34 cellular contexts compared by ENCODE assay signal in the genomic region with DNA sequence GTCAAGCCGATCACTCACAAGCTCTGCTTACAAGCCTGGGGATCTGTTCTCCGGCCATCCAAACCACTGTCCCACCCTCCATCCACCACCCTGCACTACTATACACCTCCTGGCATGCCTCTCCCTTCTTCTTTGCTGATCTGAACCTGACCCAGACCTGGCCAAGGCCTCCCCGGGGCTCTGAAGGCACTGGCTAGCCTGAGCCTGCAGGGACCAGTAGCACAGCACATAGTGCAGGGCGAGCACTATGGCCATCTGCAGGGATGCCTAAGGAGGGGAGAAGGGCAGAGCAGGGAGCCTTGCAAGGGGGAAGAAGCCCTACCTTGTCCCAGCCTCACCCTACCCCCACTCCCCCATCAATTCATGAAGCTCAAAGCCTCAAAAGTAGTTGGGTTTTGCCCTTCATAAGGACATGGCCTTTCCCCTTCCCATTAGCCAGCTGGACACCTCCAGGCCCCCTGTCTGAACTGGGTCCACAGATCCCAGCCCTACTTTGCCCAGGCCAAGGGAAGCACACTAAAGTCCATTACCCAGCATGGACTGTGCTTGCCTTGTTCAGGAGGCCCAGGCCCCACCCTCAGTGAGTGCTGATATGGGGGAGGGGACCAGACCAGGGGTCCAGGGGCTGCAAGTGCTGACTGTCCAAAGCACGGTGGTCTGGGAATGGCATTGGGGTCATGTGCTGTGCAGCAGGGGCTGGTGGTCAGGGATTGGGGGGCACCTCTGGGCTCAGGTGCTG. TPM values are rescaled to one million over a fixed set of nuclear protein-coding genes. Genes with fewer than 3 reads are reported as not detected.
"Had no signal": no experiment of that assay in that cellular context is flagged by ENCODE, and none has a peak within 500 bp of the region (broad histone marks: within the 10 kb centered on the region; RNA-seq: fewer than 3 reads in every experiment).

No MANE protein-coding gene starts in this region.

- H3K4me3 ChIP-seq: cardiac muscle cell, MG63, Peyer's patch, SJSA1 had no signal

- H3K9me3 ChIP-seq: MG63, Peyer's patch, SJSA1 had no signal

- H3K9ac ChIP-seq: KMS-11 had no signal

- H3K36me3 Mint-ChIP-seq: activated naive CD4-positive, alpha-beta T cell treated with anti-CD3 and anti-CD28 coated beads, Interleukin-2, amount 50 U/mL, for 72 hours; brain had no signal

- H3K27ac ChIP-seq: cardiac muscle cell, KMS-11, Peyer's patch, RWPE1, SJSA1 had no signal

- FAIRE-seq: astrocyte had no signal

- H3K27me3 ChIP-seq: Peyer's patch had no signal

- H3K36me3 ChIP-seq: cardiac muscle cell, MG63, Peyer's patch, SJSA1 had no signal

- DNase-seq: activated CD4-positive, alpha-beta T cell treated with anti-CD3 and anti-CD28 coated beads for 4 hours; activated CD4-positive, alpha-beta T cell treated with anti-CD3 and anti-CD28 coated beads, Interleukin-2, amount 50 U/mL, for 4 hours; activated CD8-positive, alpha-beta memory T cell treated with anti-CD3 and anti-CD28 coated beads, Interleukin-2, amount 50 U/mL, for 48 hours; activated CD8-positive, alpha-beta T cell treated with anti-CD3 and anti-CD28 coated beads, Interleukin-2, amount 10 ng/mL, durations not matched to agents 7 days and 5 days; activated naive CD4-positive, alpha-beta T cell treated with Interleukin-2 at 50 U/mL for 16 hours; activated naive CD8-positive, alpha-beta T cell treated with anti-CD3 and anti-CD28 coated beads, Interleukin-2, amount 50 U/mL, for 24 hours; activated T-cell treated with anti-CD3 and anti-CD28 coated beads, Interleukin-2, amount 50 U/mL, for 1 hour; amniotic stem cell; cerebellar nuclear complex; MG63; MV-4-11; NCI-H1092 treated with DMSO at 0.1 percent for 48 hours; NCI-H1417 treated with DMSO at 0.1 percent for 48 hours; NCI-H1694; NCI-H2029; NCI-H2107; NCI-H2171 treated with DMSO at 0.1 percent for 48 hours; NCI-H226; NCI-H510A; NCI-H526 treated with DMSO at 0.1 percent for 48 hours; NK-92 treated with Interleukin-12 subunit alpha and Interleukin-12 subunit beta, amount 100 ng/mL, for 24 hours; SHP77; SW 1271 had no signal

- H3K27ac Mint-ChIP-seq: activated CD8-positive, alpha-beta T cell treated with anti-CD3 and anti-CD28 coated beads, Interleukin-2, amount 10 ng/mL, durations not matched to agents 7 days and 5 days; activated naive CD4-positive, alpha-beta T cell treated with anti-CD3 and anti-CD28 coated beads, Interleukin-2, amount 50 U/mL, for 72 hours; activated naive CD8-positive, alpha-beta T cell treated with anti-CD3 and anti-CD28 coated beads, Interleukin-2, amount 50 U/mL, for 24 hours; brain had no signal

- H3K4me2 ChIP-seq: KMS-11 had no signal

- H3K4me1 Mint-ChIP-seq: brain had no signal

- H3K4me3 Mint-ChIP-seq: activated CD8-positive, alpha-beta T cell treated with anti-CD3 and anti-CD28 coated beads, Interleukin-2, amount 10 ng/mL, durations not matched to agents 7 days and 5 days; activated naive CD8-positive, alpha-beta T cell treated with anti-CD3 and anti-CD28 coated beads, Interleukin-2, amount 50 U/mL, for 24 hours; brain had no signal

- ATAC-seq: activated CD4-positive, CD25-positive, alpha-beta regulatory T cell treated with anti-CD3 and anti-CD28 coated beads, Interleukin-2, amount 50 U/mL, for 24 hours; activated CD8-positive, alpha-beta T cell treated with anti-CD3 and anti-CD28 coated beads, Interleukin-2, amount 10 ng/mL, durations not matched to agents 7 days and 5 days; activated naive CD4-positive, alpha-beta T cell treated with anti-CD3 and anti-CD28 coated beads, Interleukin-2, amount 50 U/mL, for 72 hours; SK-N-SH treated with all-trans-retinoic acid at 6 μM for 48 hours had no signal

- H3K4me1 ChIP-seq: Peyer's patch, SJSA1 had no signal

- H3K9me3 Mint-ChIP-seq: activated naive CD4-positive, alpha-beta T cell treated with anti-CD3 and anti-CD28 coated beads, Interleukin-2, amount 50 U/mL, for 72 hours; activated naive CD8-positive, alpha-beta T cell treated with anti-CD3 and anti-CD28 coated beads, Interleukin-2, amount 50 U/mL, for 24 hours; brain had no signal

RNA-seq across cellular contexts. Expression of gene CHAT, which starts 29.6 kb away (rescaled TPM):
- total RNA-seq: activated CD8-positive, alpha-beta T cell treated with anti-CD3 and anti-CD28 coated beads, Interleukin-2, amount 10 ng/mL, durations not matched to agents 7 days and 5 days; activated naive CD4-positive, alpha-beta T cell treated with anti-CD3 and anti-CD28 coated beads, Interleukin-2, amount 50 U/mL, for 72 hours; cardiac muscle cell; SJSA1; T-helper 1 cell treated with Interleukin-12 subunit alpha and Interleukin-12 subunit beta and Interleukin-4 antibody, amounts not matched to agents 30 ng/mL and 1 ng/mL, for 36 hours had no signal
- polyA plus RNA-seq: cardiac muscle cell had no signal

RNA-seq across cellular contexts. Expression of gene SLC18A3, which starts 33.4 kb away (rescaled TPM):
- total RNA-seq: activated CD8-positive, alpha-beta T cell treated with anti-CD3 and anti-CD28 coated beads, Interleukin-2, amount 10 ng/mL, durations not matched to agents 7 days and 5 days; activated naive CD4-positive, alpha-beta T cell treated with anti-CD3 and anti-CD28 coated beads, Interleukin-2, amount 50 U/mL, for 72 hours; cardiac muscle cell; SJSA1; T-helper 1 cell treated with Interleukin-12 subunit alpha and Interleukin-12 subunit beta and Interleukin-4 antibody, amounts not matched to agents 30 ng/mL and 1 ng/mL, for 36 hours had no signal
- polyA plus RNA-seq: cardiac muscle cell had no signal

RNA-seq across cellular contexts. Expression of gene C10orf53, which starts 36.0 kb away (rescaled TPM):
- total RNA-seq: activated CD8-positive, alpha-beta T cell treated with anti-CD3 and anti-CD28 coated beads, Interleukin-2, amount 10 ng/mL, durations not matched to agents 7 days and 5 days; activated naive CD4-positive, alpha-beta T cell treated with anti-CD3 and anti-CD28 coated beads, Interleukin-2, amount 50 U/mL, for 72 hours; astrocyte; cardiac muscle cell; Peyer's patch; SJSA1; T-helper 1 cell treated with Interleukin-12 subunit alpha and Interleukin-12 subunit beta and Interleukin-4 antibody, amounts not matched to agents 30 ng/mL and 1 ng/mL, for 36 hours had no signal
- polyA plus RNA-seq: cardiac muscle cell had no signal
